9 cellular contexts compared by ENCODE assay signal in the genomic region with DNA sequence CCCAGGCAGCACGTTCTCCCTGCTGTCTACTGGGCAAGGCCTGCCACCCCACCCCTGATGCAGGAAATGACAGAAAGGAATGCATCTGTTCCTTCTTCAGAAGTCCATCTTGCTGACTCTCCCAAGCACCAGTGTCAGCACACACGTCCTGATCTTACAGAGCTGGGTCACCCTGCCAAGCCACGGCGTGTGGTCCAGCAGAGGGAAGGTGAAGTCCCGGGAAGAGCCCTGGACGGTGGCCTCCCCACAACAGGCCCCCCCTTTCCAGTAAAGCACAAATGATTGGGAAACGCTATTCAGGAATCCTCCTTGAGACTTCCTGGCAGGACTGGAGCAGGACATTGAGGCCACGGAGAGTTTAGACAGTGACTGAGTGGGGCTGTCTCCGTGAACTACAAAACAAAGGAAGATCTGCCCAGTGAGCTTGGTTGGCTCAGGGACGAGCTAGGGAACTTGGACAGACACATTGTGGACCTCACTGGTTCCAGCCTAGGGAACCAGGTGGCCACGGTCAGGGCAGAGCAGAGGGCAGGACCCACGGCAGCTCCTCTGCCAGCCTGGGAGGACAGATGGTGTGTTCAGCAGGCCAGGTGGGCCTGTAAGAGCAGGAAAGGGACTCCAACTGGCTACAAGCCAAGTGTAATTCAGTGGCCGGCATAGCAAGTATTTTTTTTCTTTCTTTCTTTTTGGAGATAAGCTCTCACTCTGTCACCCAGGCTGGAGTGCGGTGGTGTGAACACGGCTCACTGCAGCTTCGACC. TPM values are rescaled to one million over a fixed set of nuclear protein-coding genes. Genes with fewer than 3 reads are reported as not detected.
DNase-seq lines count a peak whose midpoint lies in the region; ATAC-seq, FAIRE-seq and TF ChIP-seq lines count a peak whose summit lies in the region.
"Had no signal": no experiment of that assay in that cellular context is flagged by ENCODE, and none has a peak within 500 bp of the region (broad histone marks: within the 10 kb centered on the region; RNA-seq: fewer than 3 reads in every experiment).

No MANE protein-coding gene starts in this region.

- no peaks in the 10 kb centered on the region for H3K27me3 Mint-ChIP-seq in activated naive CD4-positive, alpha-beta T cell treated with anti-CD3 and anti-CD28 coated beads, Interleukin-2, amount 50 U/mL, for 24 hours
- no peaks in the 10 kb centered on the region for H3K27me3 Mint-ChIP-seq in Caco-2 (ENCODE audit: insufficient read depth, unreplicated experiment)

- POLR2A ChIA-PET in Caco-2 (lab: Charles Lee) = no interaction called here

- no peaks in the 10 kb centered on the region for H3K36me3 Mint-ChIP-seq in activated naive CD4-positive, alpha-beta T cell treated with anti-CD3 and anti-CD28 coated beads, Interleukin-2, amount 50 U/mL, for 24 hours
- peaks cover 22% of the 10 kb centered on the region for H3K36me3 Mint-ChIP-seq in Caco-2 (ENCODE audit: insufficient read depth, unreplicated experiment)

- H3K36me3 ChIP-seq in adrenal gland (replicated peaks in 1 of 2) (no peaks in the 10 kb centered on the region), kidney (ENCODE audit: control insufficient read depth in 1 of 2, insufficient read depth in 2 of 2, low read length in 2 of 2) (no peaks in the 10 kb centered on the region), suprapubic skin (no peaks in the 10 kb centered on the region), Caco-2 (ENCODE audit: control insufficient read depth, insufficient read depth, low read length) (no peaks in the 10 kb centered on the region)

- intact Hi-C loops in adrenal gland (cut with DNase I) (loop anchor here in 1 of 2 donors (10.0 kb wide), 1 partner anchor 375 kb away; no protein-coding TSS in a partner anchor), kidney (cut with DNase I) (no loop called here), Caco-2 (cut with micrococcal nuclease; ENCODE audit: unreplicated experiment) (loop anchor here (10.0 kb wide), 1 partner anchor 195 kb away; no protein-coding TSS in a partner anchor)

- H3K27me3 ChIP-seq in adrenal gland (no peaks in the 10 kb centered on the region), suprapubic skin (no peaks in the 10 kb centered on the region), Caco-2 (replicated peaks; ENCODE audit: control insufficient read depth, insufficient read depth, low read length) (no peaks in the 10 kb centered on the region)

- CTCF ChIA-PET in Caco-2 (lab: Charles Lee) = no interaction called here

- FAIRE-seq in kidney (lab: Jason Lieb, UNC) = no peak
- FAIRE-seq: TTC549 had no signal

- H3K27ac ChIP-seq in adrenal gland (peak overlapping the region; percentile 69 to 94 (median 75)), kidney (ENCODE audit: low read depth in 2 of 2, low read length in 2 of 2) (peak overlapping the region; percentile 88 to 95), suprapubic skin (peak overlapping the region; percentile 82)

- no peak for DNase-seq in activated naive CD4-positive, alpha-beta T cell treated with anti-CD3 and anti-CD28 coated beads, Interleukin-2, amount 50 U/mL, for 16 hours
- DNase-seq in adrenal gland = peak; percentile 61 to 94 (median 88)
- DNase-seq in kidney = peak; percentile 93
- peak; percentile 89 to 92 for DNase-seq in suprapubic skin (ENCODE audit: low spot score in 2 of 2)
- no peak for DNase-seq in Caco-2
- no peak for DNase-seq in activated CD4-positive, alpha-beta T cell treated with anti-CD3 and anti-CD28 coated beads, Interleukin-2, amount 50 U/mL, for 48 hours

- WGBS in adrenal gland, 4 donors = 30 to 48% (median 37%) methylated on average over 9 to 16 of the region's 16 CpGs
- WGBS in suprapubic skin = 59% methylated on average over 15 of the region's 16 CpGs

- no peak for ATAC-seq in HG03175 (IDR thresholded peaks at IDR 0.05; ENCODE audit: unreplicated experiment)

- peak overlapping the region; percentile 70 for H3K27ac Mint-ChIP-seq in activated naive CD4-positive, alpha-beta T cell treated with anti-CD3 and anti-CD28 coated beads, Interleukin-2, amount 50 U/mL, for 24 hours
- no peak overlapping the region for H3K27ac Mint-ChIP-seq in Caco-2 (ENCODE audit: unreplicated experiment)

- H3K4me1 ChIP-seq in adrenal gland (replicated peaks in 1 of 2) (peaks cover 22 to 68% of the 10 kb centered on the region in 2 donors), kidney (ENCODE audit: control insufficient read depth in 1 of 2, insufficient read depth in 1 of 2, low read depth in 1 of 2, low read length in 2 of 2) (peaks cover 41 to 60% of the 10 kb centered on the region in 2 donors), suprapubic skin (peaks cover 62% of the 10 kb centered on the region), Caco-2 (no peaks in the 10 kb centered on the region)

- peak overlapping the region; percentile 1 for H3K4me3 Mint-ChIP-seq in activated naive CD4-positive, alpha-beta T cell treated with anti-CD3 and anti-CD28 coated beads, Interleukin-2, amount 50 U/mL, for 24 hours
- no peak overlapping the region for H3K4me3 Mint-ChIP-seq in Caco-2 (ENCODE audit: unreplicated experiment)

- H3K9me3 Mint-ChIP-seq in activated naive CD4-positive, alpha-beta T cell treated with anti-CD3 and anti-CD28 coated beads, Interleukin-2, amount 50 U/mL, for 24 hours = no peaks in the 10 kb centered on the region
- H3K9me3 Mint-ChIP-seq in Caco-2 (ENCODE audit: unreplicated experiment) = no peaks in the 10 kb centered on the region

- BruUV-seq in Caco-2 (replicated peaks; lab: Mats Ljungman, UMichigan) = no TSS peak

- no peak overlapping the region for H3K4me3 ChIP-seq in adrenal gland
- H3K4me3 ChIP-seq in kidney (ENCODE audit: low read length in 2 of 2) = peak overlapping the region in 1 of 2 donors; percentile 21
- no peak overlapping the region for H3K4me3 ChIP-seq in suprapubic skin
- no peak overlapping the region for H3K4me3 ChIP-seq in Caco-2 (ENCODE audit: low read depth, low read length)

- H3K9ac ChIP-seq in kidney (ENCODE audit: low read length in 2 of 2) = peak overlapping the region; percentile 8 to 51

- H3K9me3 ChIP-seq in adrenal gland (replicated peaks in 1 of 3) (no peaks in the 10 kb centered on the region), kidney (ENCODE audit: control insufficient read depth in 1 of 2, low read length in 2 of 2) (no peaks in the 10 kb centered on the region), suprapubic skin (no peaks in the 10 kb centered on the region), Caco-2 (no peaks in the 10 kb centered on the region)

- TF ChIP-seq POLR2A in adrenal gland (IDR thresholded peaks at IDR 0.05) (no peak), suprapubic skin (IDR thresholded peaks at IDR 0.05) (peak in 1 of 2 donors; percentile 22)

- peak; percentile 96 for TF ChIP-seq EP300 in suprapubic skin (IDR thresholded peaks at IDR 0.05)

- no peak for TF ChIP-seq CTCF in adrenal gland (IDR thresholded peaks at IDR 0.05)
- no peak for TF ChIP-seq CTCF in kidney (IDR thresholded peaks at IDR 0.05; ENCODE audit: borderline replicate concordance, extremely low read depth, insufficient read depth)
- TF ChIP-seq CTCF in suprapubic skin (IDR thresholded peaks at IDR 0.05) = no peak
- TF ChIP-seq CTCF in Caco-2 (IDR thresholded peaks at IDR 0.05; ENCODE audit: insufficient read depth in 1 of 2, low read depth in 1 of 2, low read length in 1 of 2, severe bottlenecking in 1 of 2, unreplicated experiment in 1 of 2) = no peak

- peaks cover 80% of the 10 kb centered on the region for H3K4me1 Mint-ChIP-seq in activated naive CD4-positive, alpha-beta T cell treated with anti-CD3 and anti-CD28 coated beads, Interleukin-2, amount 50 U/mL, for 24 hours
- H3K4me1 Mint-ChIP-seq in Caco-2 (ENCODE audit: low read depth, unreplicated experiment) = peaks cover 6% of the 10 kb centered on the region

RNA-seq across cellular contexts. Expression of a gene that starts 41.7 kb away (rescaled TPM):
- total RNA-seq in adrenal gland (10 to 100 TPM in 7 of 8 donors, 1 to 10 TPM in 1; 9.8 to 28.3 (median 15.2) TPM), kidney (25.2 TPM), suprapubic skin (10 to 100 TPM; 27.0 to 59.5 (median 36.9) TPM), Caco-2 (2022) (11.2 and 12.1 TPM in 2 replicates)
- polyA plus RNA-seq in adrenal gland (10 to 100 TPM in 1 of 3 donors, 1 to 10 TPM in 2; 1.8 to 14.3 (median 9.1) TPM), kidney (ENCODE audit: insufficient read depth, low read depth, low replicate concordance) (5.7 TPM)

RNA-seq across cellular contexts. Expression of a gene that starts 42.2 kb away (rescaled TPM):
- 100 to 1,000 TPM in 3 of 8 donors, 10 to 100 TPM in 5; 32.3 to 211 (median 78.7) TPM for total RNA-seq in adrenal gland
- 100 to 1,000 TPM in 2 of 3 donors, 1 to 10 TPM in 1; 3.2 to 313 (median 125) TPM for polyA plus RNA-seq in adrenal gland
- total RNA-seq in kidney = 68.6 TPM
- polyA plus RNA-seq in kidney (ENCODE audit: insufficient read depth, low read depth, low replicate concordance) = 101 TPM
- total RNA-seq in suprapubic skin = 10 to 100 TPM in 3 of 4 donors, 1 to 10 TPM in 1; 7.9 to 27.6 (median 21.0) TPM
- 65.3 and 67.3 TPM in 2 replicates for total RNA-seq in Caco-2 (2022)

Comparison
In these comparisons a context has a peak if more than half of its experiments do, and no peak if none do; other contexts are left out.
1. DNase-seq: peak in adrenal gland (7 of 7), kidney (single experiment) and suprapubic skin (2 of 2); none in activated naive CD4-positive, alpha-beta T cell treated with anti-CD3 and anti-CD28 coated beads, Interleukin-2, amount 50 U/mL, for 16 hours (single experiment), Caco-2 (0 of 2) and activated CD4-positive, alpha-beta T cell treated with anti-CD3 and anti-CD28 coated beads, Interleukin-2, amount 50 U/mL, for 48 hours (0 of 2).
2. Peak in every context shown above with its lines, with median percentiles within 50 percentile points of each other: H3K27ac ChIP-seq.